Comparison of ENCODE assay signal across 8 cellular contexts in the genomic region with DNA sequence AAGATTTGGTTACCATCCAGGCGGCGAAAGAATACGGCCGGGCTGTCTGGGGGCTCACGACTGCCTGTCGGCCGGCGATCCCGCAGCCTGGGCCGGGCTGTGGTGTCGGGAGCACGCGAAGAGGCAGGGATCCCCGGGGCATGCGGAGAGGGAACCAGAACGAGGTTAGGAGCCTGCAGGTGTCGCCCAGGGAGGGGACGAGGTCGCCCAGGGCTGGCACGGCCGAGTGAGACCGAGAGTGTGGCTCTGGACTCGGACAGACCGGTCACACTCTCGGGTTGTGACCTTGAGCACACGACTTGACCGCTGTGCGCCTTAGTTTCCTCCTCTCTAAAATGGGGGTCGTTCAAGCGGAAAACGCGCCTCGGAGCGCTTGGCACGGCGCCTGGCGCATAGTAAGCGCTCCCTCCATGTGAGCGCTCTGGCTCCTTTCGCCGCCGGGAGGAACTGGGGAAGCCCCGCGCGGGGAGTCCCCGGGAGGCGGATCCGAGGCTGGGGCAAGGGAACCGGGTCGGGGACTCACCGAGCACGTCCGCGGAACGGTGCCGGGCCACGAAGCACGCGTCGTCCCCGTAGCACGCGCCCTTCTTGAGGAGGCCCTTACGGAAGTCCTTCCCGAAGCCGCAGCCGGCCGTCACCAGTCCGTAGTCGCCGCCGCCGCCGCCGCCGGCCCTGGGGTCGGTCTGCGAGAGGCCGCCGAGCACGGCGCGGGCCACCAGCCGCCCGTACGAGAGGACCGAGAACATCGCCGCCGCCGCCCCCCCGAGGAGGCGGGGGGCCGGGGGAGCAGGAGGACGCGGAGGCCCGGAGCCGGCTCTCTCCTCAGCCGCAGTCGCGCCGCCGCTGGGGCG.
A peak's percentile ranks its signal among the peaks of the same experiment; 100 is the strongest.
DNase-seq lines count a peak whose midpoint lies in the region; ATAC-seq lines count a peak whose summit lies in the region.

No MANE protein-coding gene starts in this region.

- ATAC-seq in GM19351 (IDR thresholded peaks at IDR 0.05; ENCODE audit: unreplicated experiment) (peak; percentile 34), HG03460 (IDR thresholded peaks at IDR 0.05; ENCODE audit: unreplicated experiment) (peak; percentile 42)

- H3K4me3 ChIP-seq in iPS-11a (ENCODE audit: low read depth, low read length) (peak overlapping the region; percentile 91), skeletal muscle cell (ENCODE audit: low read depth, low read length) (peak overlapping the region; percentile 94)

- DNase-seq in COLO668 (lab: John Stamatoyannopoulos, UW; ENCODE audit: unreplicated experiment) = peak; percentile 76
- peak; percentile 62 to 75 (median 67) for DNase-seq in T-helper 2 cell
- peak; percentile 79 for DNase-seq in astrocyte of the hippocampus (ENCODE audit: low read depth, low spot score)
- DNase-seq in skeletal muscle cell (ENCODE audit: low read depth) = no peak
- DNase-seq in GOT3 (lab: John Stamatoyannopoulos, UW) = no peak

Comparison
In these comparisons a context has a peak if more than half of its experiments do, and no peak if none do; other contexts are left out.
1. DNase-seq: peak in COLO668 (single experiment), T-helper 2 cell (5 of 5) and astrocyte of the hippocampus (single experiment); none in skeletal muscle cell (single experiment) and GOT3 (single experiment).